Comparison of ENCODE assay signal across 11 cellular contexts in the genomic region with DNA sequence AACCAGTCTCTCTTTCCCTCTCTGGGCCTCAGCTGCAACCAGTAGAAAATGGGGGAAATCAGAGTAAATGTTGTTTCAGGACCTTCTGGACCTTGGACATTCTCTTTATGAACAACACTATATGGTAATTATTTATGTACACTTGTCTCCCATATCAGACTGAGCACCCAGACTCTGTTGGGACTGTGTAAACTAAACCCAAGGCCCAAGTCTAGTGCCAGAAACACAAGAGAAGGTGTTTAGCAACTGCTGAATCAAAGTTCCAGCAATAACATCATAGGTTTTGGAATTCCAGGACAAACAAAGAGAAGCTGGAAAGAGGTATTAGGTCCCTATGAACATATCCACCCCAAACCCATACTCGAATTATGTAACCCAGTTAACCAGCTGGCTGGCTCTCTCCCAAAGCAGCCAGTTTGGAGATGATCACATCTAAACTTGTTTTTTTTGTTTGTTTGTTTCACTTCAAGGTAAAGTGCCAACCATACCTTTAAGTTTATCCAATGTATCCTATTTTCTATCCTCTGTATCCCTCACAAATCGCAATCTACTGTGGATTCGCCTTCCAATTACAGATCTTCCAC. TPM values are rescaled to one million over a fixed set of nuclear protein-coding genes. Genes with fewer than 3 reads are reported as not detected.
A peak's percentile ranks its signal among the peaks of the same experiment; 100 is the strongest.
DNase-seq lines count a peak whose midpoint lies in the region; ATAC-seq and TF ChIP-seq lines count a peak whose summit lies in the region.
"Had no signal": no experiment of that assay in that cellular context is flagged by ENCODE, and none has a peak within 500 bp of the region (broad histone marks: within the 10 kb centered on the region; RNA-seq: fewer than 3 reads in every experiment).

No MANE protein-coding gene starts in this region.

- H3K4me3 Mint-ChIP-seq in IgD-negative memory B cell = peak overlapping the region in 3 of 4 donors; percentile 80 to 95 (median 95)

- H3K4me3 ChIP-seq in ACC112 (ENCODE audit: low read depth, low read length) (peak overlapping the region; percentile 94; the same call in 1 of the 2 replicates), body of pancreas (no peak overlapping the region), mucosa of stomach (ENCODE audit: low read length) (no peak overlapping the region), stomach (peak overlapping the region in 1 of 4 donors; percentile 81), upper lobe of right lung (no peak overlapping the region)

- no peaks in the 10 kb centered on the region for H3K9me3 Mint-ChIP-seq in IgD-negative memory B cell

- no peaks in the 10 kb centered on the region for H3K27me3 ChIP-seq in ACC112 (ENCODE audit: insufficient read depth, low read length)
- H3K27me3 ChIP-seq in body of pancreas = no peaks in the 10 kb centered on the region
- H3K27me3 ChIP-seq in mucosa of stomach (ENCODE audit: control insufficient read depth, insufficient read depth, low read length) = no peaks in the 10 kb centered on the region
- no peaks in the 10 kb centered on the region for H3K27me3 ChIP-seq in stomach
- no peaks in the 10 kb centered on the region for H3K27me3 ChIP-seq in upper lobe of right lung
- H3K27me3 ChIP-seq: testis had no signal

- H3K27ac ChIP-seq in ACC112 (ENCODE audit: low read depth, low read length) = no peak overlapping the region
- H3K27ac ChIP-seq in body of pancreas = peak overlapping the region in 3 of 4 donors; percentile 87 to 99 (median 99)
- peak overlapping the region in 2 of 5 donors; percentile 96 to 98 for H3K27ac ChIP-seq in stomach
- no peak overlapping the region for H3K27ac ChIP-seq in upper lobe of right lung

- H2AFZ ChIP-seq in ACC112 (ENCODE audit: low read length, unreplicated experiment) = no peak overlapping the region

- no peaks in the 10 kb centered on the region for H3K36me3 ChIP-seq in ACC112 (ENCODE audit: insufficient read depth, low read length)
- no peaks in the 10 kb centered on the region for H3K36me3 ChIP-seq in body of pancreas (replicated peaks in 1 of 2; ENCODE audit: insufficient read depth in 1 of 2, low read depth in 2 of 2)
- no peaks in the 10 kb centered on the region for H3K36me3 ChIP-seq in mucosa of stomach (ENCODE audit: control insufficient read depth, insufficient read depth, low read length)
- no peaks in the 10 kb centered on the region for H3K36me3 ChIP-seq in stomach
- no peaks in the 10 kb centered on the region for H3K36me3 ChIP-seq in upper lobe of right lung

- no peak for ATAC-seq in body of pancreas
- ATAC-seq in upper lobe of right lung = no peak
- no peak for ATAC-seq in HG03097 (IDR thresholded peaks at IDR 0.05; ENCODE audit: low FRiP score, unreplicated experiment)

- TF ChIP-seq POLR2A in body of pancreas (IDR thresholded peaks at IDR 0.05) (no peak), stomach (IDR thresholded peaks at IDR 0.05) (no peak)

- TF ChIP-seq CTCF in body of pancreas (IDR thresholded peaks at IDR 0.05) = no peak
- no peak for TF ChIP-seq CTCF in stomach (IDR thresholded peaks at IDR 0.05)
- no peak for TF ChIP-seq CTCF in upper lobe of right lung (IDR thresholded peaks at IDR 0.05)

- peaks cover 39% of the 10 kb centered on the region for H3K79me2 ChIP-seq in ACC112 (ENCODE audit: control insufficient read depth, insufficient read depth, low read length, unreplicated experiment)

- no peaks in the 10 kb centered on the region for H3K27me3 Mint-ChIP-seq in IgD-negative memory B cell

- peak overlapping the region; percentile 81 for H3K9ac ChIP-seq in mucosa of stomach (ENCODE audit: low read length)

- H3K27ac Mint-ChIP-seq in IgD-negative memory B cell = peak overlapping the region; percentile 92 to 99 (median 96)

- WGBS in body of pancreas, 2 donors = 68 to 74% methylated on average over 3 of the region's 3 CpGs
- 76 to 89% (median 84%) methylated on average over 3 of the region's 3 CpGs for WGBS in stomach, 5 donors

- intact Hi-C loops in body of pancreas (cut with DNase I) = loop anchor here (2.0 kb wide), 1 partner anchor 155 kb away; no protein-coding TSS in a partner anchor
- intact Hi-C loops in stomach (cut with DNase I; ENCODE audit: low total_unique reads) = no loop called here
- intact Hi-C loops in upper lobe of right lung (cut with DNase I) = no loop called here

- no peaks in the 10 kb centered on the region for H3K36me3 Mint-ChIP-seq in IgD-negative memory B cell

- TF ChIP-seq EP300 in stomach (IDR thresholded peaks at IDR 0.05) = no peak

- H3K4me1 ChIP-seq in ACC112 (ENCODE audit: control insufficient read depth, insufficient read depth, low read length, unreplicated experiment) (peaks cover 24% of the 10 kb centered on the region), body of pancreas (peaks cover 27% of the 10 kb centered on the region), mucosa of stomach (ENCODE audit: control insufficient read depth, insufficient read depth, low read length) (peaks cover 4% of the 10 kb centered on the region), stomach (peaks cover 15 to 45% (median 28%) of the 10 kb centered on the region in 4 donors), upper lobe of right lung (peaks cover 19% of the 10 kb centered on the region)

- H3K9me3 ChIP-seq in body of pancreas = no peaks in the 10 kb centered on the region
- no peaks in the 10 kb centered on the region for H3K9me3 ChIP-seq in mucosa of stomach (ENCODE audit: control insufficient read depth, low read length)
- no peaks in the 10 kb centered on the region for H3K9me3 ChIP-seq in stomach
- H3K9me3 ChIP-seq in upper lobe of right lung = no peaks in the 10 kb centered on the region
- H3K9me3 ChIP-seq: testis had no signal

- DNase-seq in body of pancreas = peak in 1 of 4 donors; percentile 18
- no peak for DNase-seq in stomach
- no peak for DNase-seq in upper lobe of right lung
- DNase-seq in stimulated activated CD4-positive, alpha-beta T cell treated with anti-CD3 and anti-CD28 coated beads, Interleukin-12 subunit alpha, Interleukin-12 subunit beta, amount 100 ng/mL, for 4 hours = no peak
- DNase-seq: NCI-H1436 treated with DMSO at 0.1 percent for 48 hours, SIG-M5, testis had no signal

- peaks cover 21 to 27% (median 22%) of the 10 kb centered on the region in 3 donors for H3K4me1 Mint-ChIP-seq in IgD-negative memory B cell

RNA-seq across cellular contexts. Expression of gene RNF38, which starts 1.9 kb away (rescaled TPM):
- 18.5 TPM for polyA plus RNA-seq in IgD-negative memory B cell
- total RNA-seq in body of pancreas = 10 to 100 TPM in 1 of 2 donors, 1 to 10 TPM in 1; 8.9 to 14.0 TPM
- 10 to 100 TPM; 15.2 to 33.2 (median 22.9) TPM for total RNA-seq in stomach
- polyA plus RNA-seq in stomach = 10 to 100 TPM in 1 of 3 donors, 1 to 10 TPM in 2; 7.3 to 10.4 (median 8.0) TPM
- 49.7 TPM for total RNA-seq in upper lobe of right lung

Comparison
In these comparisons a context has a peak if more than half of its experiments do, and no peak if none do; other contexts are left out.
1. H3K27ac ChIP-seq: peak in body of pancreas (3 of 4); none in ACC112 (single experiment) and upper lobe of right lung (single experiment).